Comparison of ENCODE assay signal across 20 cellular contexts in genomic region chr15:99439524-99439835, GRCh38.
DNase-seq lines count a peak whose midpoint lies in the region; ATAC-seq, FAIRE-seq and TF ChIP-seq lines count a peak whose summit lies in the region.
"Had no signal": no experiment of that assay in that cellular context is flagged by ENCODE, and none has a peak within 500 bp of the region (broad histone marks: within the 10 kb centered on the region; RNA-seq: fewer than 3 reads in every experiment).

No MANE protein-coding gene starts in this region.

- no TSS peak for BruUV-seq in mammary epithelial cell (replicated peaks; lab: Mats Ljungman, UMichigan)

- CTCF ChIA-PET in mammary epithelial cell (lab: Charles Lee; ENCODE audit: low non-redundant PET), result no interaction called here

- DNase-seq in natural killer cell treated with Interleukin-12 subunit alpha and Interleukin-12 subunit beta and Interleukin-15 and Interleukin-18, amount 100 ng/mL, for 72 hours (ENCODE audit: low spot score), result peak; percentile 57
- DNase-seq in natural killer cell (no peak), esophagus muscularis mucosa (ENCODE audit: extremely low spot score) (peak; percentile 90), ovary (peak in 4 of 5 donors; percentile 9 to 31 (median 15)), aorta (peak; percentile 40 to 59), urothelium cell line (ENCODE audit: low spot score) (no peak), DMS53 treated with DMSO at 0.1 percent for 48 hours (lab: John Stamatoyannopoulos, UW; ENCODE audit: unreplicated experiment) (no peak), mammary epithelial cell (no peak)
- DNase-seq: activated CD4-positive, alpha-beta T cell treated with anti-CD3 and anti-CD28 coated beads for 36 hours; Kasumi-1; NCI-H187 treated with DMSO at 0.1 percent for 48 hours; SJCRH30; T-helper 1 cell had no signal

- H3K27ac ChIP-seq in esophagus muscularis mucosa (replicated peaks in 1 of 4) (peak overlapping the region in 2 of 4 donors; percentile 49 to 55), ovary (no peak overlapping the region), aorta (ENCODE audit: low read depth in 1 of 2, low read length in 2 of 2) (no peak overlapping the region), mammary epithelial cell (ENCODE audit: insufficient read depth, low read depth, low read length) (no peak overlapping the region)
- H3K27ac ChIP-seq: breast epithelium, C4-2B, pancreas, SJCRH30, suprapubic skin had no signal

- no peak overlapping the region for H3K4me2 ChIP-seq in mammary epithelial cell (ENCODE audit: insufficient read depth, low read depth, low read length)

- no peaks in the 10 kb centered on the region for H4K20me1 ChIP-seq in mammary epithelial cell (ENCODE audit: insufficient read depth, low read length)

- TF ChIP-seq POLR2A in esophagus muscularis mucosa (IDR thresholded peaks at IDR 0.05; ENCODE audit: low read depth) (no peak), ovary (IDR thresholded peaks at IDR 0.05) (no peak)

- H3K9me3 ChIP-seq in esophagus muscularis mucosa (no peaks in the 10 kb centered on the region), ovary (no peaks in the 10 kb centered on the region), aorta (ENCODE audit: control insufficient read depth, low read length) (no peaks in the 10 kb centered on the region), mammary epithelial cell (replicated peaks; ENCODE audit: insufficient read depth, low read length) (no peaks in the 10 kb centered on the region)
- H3K9me3 ChIP-seq: breast epithelium, pancreas, SJCRH30, suprapubic skin had no signal

- no peak for TF ChIP-seq CTCF in natural killer cell (IDR thresholded peaks at IDR 0.05)
- TF ChIP-seq CTCF in esophagus muscularis mucosa (IDR thresholded peaks at IDR 0.05), result no peak
- no peak for TF ChIP-seq CTCF in ovary (IDR thresholded peaks at IDR 0.05)
- TF ChIP-seq CTCF in mammary epithelial cell (conservative IDR thresholded peaks at IDR 0.05 in 1 of 2, IDR thresholded peaks at IDR 0.05 in 1 of 2; ENCODE audit: extremely low read depth in 1 of 2, insufficient read depth in 1 of 2, low read depth in 1 of 2, low read length in 2 of 2), result no peak

- intact Hi-C loops in natural killer cell (cut with micrococcal nuclease) (no loop called here), esophagus muscularis mucosa (cut with DNase I) (no loop called here), ovary (cut with DNase I) (no loop called here), aorta (cut with DNase I) (no loop called here), mammary epithelial cell (cut with micrococcal nuclease) (no loop called here)

- no peak overlapping the region for H2AFZ ChIP-seq in mammary epithelial cell (ENCODE audit: low read depth, low read length)

- H3K36me3 ChIP-seq in esophagus muscularis mucosa (no peaks in the 10 kb centered on the region), ovary (no peaks in the 10 kb centered on the region), aorta (ENCODE audit: control insufficient read depth in 1 of 2, insufficient read depth in 2 of 2, low read length in 1 of 2) (no peaks in the 10 kb centered on the region), mammary epithelial cell (ENCODE audit: insufficient read depth, low read length) (no peaks in the 10 kb centered on the region)
- H3K36me3 ChIP-seq: breast epithelium, pancreas, SJCRH30, suprapubic skin had no signal

- peaks cover 69 to 89% (median 83%) of the 10 kb centered on the region in 4 donors for H3K4me1 ChIP-seq in esophagus muscularis mucosa
- H3K4me1 ChIP-seq in ovary (ENCODE audit: insufficient read depth), result peaks cover 10% of the 10 kb centered on the region
- H3K4me1 ChIP-seq in aorta (ENCODE audit: control insufficient read depth in 1 of 2, insufficient read depth in 2 of 2, low read length in 2 of 2), result peaks cover 0 to 1% of the 10 kb centered on the region in 2 donors
- peaks cover 30% of the 10 kb centered on the region for H3K4me1 ChIP-seq in mammary epithelial cell (ENCODE audit: insufficient read depth, low read length)

- H3K4me3 Mint-ChIP-seq in natural killer cell treated with Interleukin-12 subunit alpha and Interleukin-12 subunit beta and Interleukin-15 and Interleukin-18, amount 100 ng/mL, for 72 hours, result no peak overlapping the region
- no peak overlapping the region for H3K4me3 Mint-ChIP-seq in natural killer cell
- H3K4me3 Mint-ChIP-seq: activated CD4-positive, alpha-beta T cell treated with anti-CD3 and anti-CD28 coated beads for 36 hours; activated T-helper 17 cell treated with anti-CD3 and anti-CD28 coated beads, Interleukin-2, amount 50 U/mL, for 72 hours had no signal

- ATAC-seq in natural killer cell treated with Interleukin-12 subunit alpha and Interleukin-12 subunit beta and Interleukin-15 and Interleukin-18, amount 100 ng/mL, for 72 hours, result no peak
- no peak for ATAC-seq in natural killer cell
- ATAC-seq in aorta (ENCODE audit: low FRiP score), result no peak
- ATAC-seq: activated CD4-positive, alpha-beta T cell treated with anti-CD3 and anti-CD28 coated beads for 36 hours; activated T-helper 17 cell treated with anti-CD3 and anti-CD28 coated beads, Interleukin-2, amount 50 U/mL, for 72 hours; pancreas had no signal

- H3K27ac Mint-ChIP-seq in natural killer cell treated with Interleukin-12 subunit alpha and Interleukin-12 subunit beta and Interleukin-15 and Interleukin-18, amount 100 ng/mL, for 72 hours, result no peak overlapping the region
- no peak overlapping the region for H3K27ac Mint-ChIP-seq in natural killer cell
- H3K27ac Mint-ChIP-seq: activated CD4-positive, alpha-beta T cell treated with anti-CD3 and anti-CD28 coated beads for 36 hours; activated T-helper 17 cell treated with anti-CD3 and anti-CD28 coated beads, Interleukin-2, amount 50 U/mL, for 72 hours had no signal

- dilution Hi-C loops in mammary epithelial cell (cut with HindIII; ENCODE audit: low sequenced_read_pairs), result loop anchor here (5.0 kb wide), 1 partner anchor 48 kb away; no protein-coding TSS in a partner anchor

- no peak for TF ChIP-seq EP300 in esophagus muscularis mucosa (IDR thresholded peaks at IDR 0.05)
- TF ChIP-seq EP300 in ovary (IDR thresholded peaks at IDR 0.05), result no peak

- 97% methylated on average over 9 of the region's 9 CpGs for WGBS in esophagus muscularis mucosa
- 96 to 97% (median 97%) methylated on average over 9 of the region's 9 CpGs for WGBS in ovary, 3 donors
- WGBS in aorta, 2 donors, result 97 to 99% methylated on average over 9 of the region's 9 CpGs
- WGBS in mammary epithelial cell (ENCODE audit: low coverage, missing lambda C conversion rate), result 93% methylated on average over 7 of the region's 9 CpGs

- no peak overlapping the region for H3K9ac ChIP-seq in mammary epithelial cell (ENCODE audit: insufficient read depth, low read length)

- peaks cover 0 to 4% of the 10 kb centered on the region in 2 donors for H3K4me1 Mint-ChIP-seq in natural killer cell treated with Interleukin-12 subunit alpha and Interleukin-12 subunit beta and Interleukin-15 and Interleukin-18, amount 100 ng/mL, for 72 hours (ENCODE audit: low read depth in 2 of 2)
- peaks cover 0 to 6% of the 10 kb centered on the region in 2 donors for H3K4me1 Mint-ChIP-seq in natural killer cell

- no peaks in the 10 kb centered on the region for H3K27me3 ChIP-seq in esophagus muscularis mucosa
- H3K27me3 ChIP-seq in ovary, result no peaks in the 10 kb centered on the region
- H3K27me3 ChIP-seq in aorta (ENCODE audit: control insufficient read depth in 1 of 2, insufficient read depth in 2 of 2, low read length in 1 of 2), result no peaks in the 10 kb centered on the region
- H3K27me3 ChIP-seq in mammary epithelial cell (ENCODE audit: insufficient read depth, low read length), result no peaks in the 10 kb centered on the region
- H3K27me3 ChIP-seq: breast epithelium, pancreas, suprapubic skin had no signal

- H3K36me3 Mint-ChIP-seq in natural killer cell treated with Interleukin-12 subunit alpha and Interleukin-12 subunit beta and Interleukin-15 and Interleukin-18, amount 100 ng/mL, for 72 hours, result no peaks in the 10 kb centered on the region
- H3K36me3 Mint-ChIP-seq in natural killer cell, result no peaks in the 10 kb centered on the region

- in situ Hi-C loops in mammary epithelial cell (cut with MboI; ENCODE audit: low sequenced_read_pairs in 2 of 2), result no loop called here

- FAIRE-seq in urothelium cell line (lab: Jason Lieb, UNC), result no peak
- FAIRE-seq: D721Med, H1, pancreas had no signal

- H3K9me3 Mint-ChIP-seq in natural killer cell treated with Interleukin-12 subunit alpha and Interleukin-12 subunit beta and Interleukin-15 and Interleukin-18, amount 100 ng/mL, for 72 hours, result no peaks in the 10 kb centered on the region
- no peaks in the 10 kb centered on the region for H3K9me3 Mint-ChIP-seq in natural killer cell
- H3K9me3 Mint-ChIP-seq: activated T-helper 17 cell treated with anti-CD3 and anti-CD28 coated beads, Interleukin-2, amount 50 U/mL, for 72 hours had no signal

- H3K79me2 ChIP-seq in mammary epithelial cell (ENCODE audit: insufficient read depth, low read length), result no peaks in the 10 kb centered on the region

- H3K4me3 ChIP-seq in esophagus muscularis mucosa (no peak overlapping the region), ovary (no peak overlapping the region), aorta (ENCODE audit: low read length in 2 of 2) (no peak overlapping the region), mammary epithelial cell (replicated peaks in 1 of 3; ENCODE audit: insufficient read depth in 1 of 3, low read depth in 2 of 3, low read length in 3 of 3) (no peak overlapping the region)
- H3K4me3 ChIP-seq: breast epithelium, pancreas, SJCRH30, suprapubic skin had no signal

- peaks cover 5 to 12% of the 10 kb centered on the region in 2 donors for H3K27me3 Mint-ChIP-seq in natural killer cell treated with Interleukin-12 subunit alpha and Interleukin-12 subunit beta and Interleukin-15 and Interleukin-18, amount 100 ng/mL, for 72 hours
- H3K27me3 Mint-ChIP-seq in natural killer cell (ENCODE audit: low read depth in 2 of 2), result peaks cover 0 to 8% of the 10 kb centered on the region in 2 donors
- H3K27me3 Mint-ChIP-seq: activated CD4-positive, alpha-beta T cell treated with anti-CD3 and anti-CD28 coated beads for 36 hours had no signal

Comparison
In these comparisons a context has a peak if more than half of its experiments do, and no peak if none do; other contexts are left out.
1. DNase-seq: peak in natural killer cell treated with Interleukin-12 subunit alpha and Interleukin-12 subunit beta and Interleukin-15 and Interleukin-18, amount 100 ng/mL, for 72 hours (single experiment), esophagus muscularis mucosa (single experiment), ovary (4 of 5) and aorta (2 of 2); none in natural killer cell (single experiment), urothelium cell line (single experiment), DMS53 treated with DMSO at 0.1 percent for 48 hours (single experiment) and mammary epithelial cell (single experiment).